In the genomic region with DNA sequence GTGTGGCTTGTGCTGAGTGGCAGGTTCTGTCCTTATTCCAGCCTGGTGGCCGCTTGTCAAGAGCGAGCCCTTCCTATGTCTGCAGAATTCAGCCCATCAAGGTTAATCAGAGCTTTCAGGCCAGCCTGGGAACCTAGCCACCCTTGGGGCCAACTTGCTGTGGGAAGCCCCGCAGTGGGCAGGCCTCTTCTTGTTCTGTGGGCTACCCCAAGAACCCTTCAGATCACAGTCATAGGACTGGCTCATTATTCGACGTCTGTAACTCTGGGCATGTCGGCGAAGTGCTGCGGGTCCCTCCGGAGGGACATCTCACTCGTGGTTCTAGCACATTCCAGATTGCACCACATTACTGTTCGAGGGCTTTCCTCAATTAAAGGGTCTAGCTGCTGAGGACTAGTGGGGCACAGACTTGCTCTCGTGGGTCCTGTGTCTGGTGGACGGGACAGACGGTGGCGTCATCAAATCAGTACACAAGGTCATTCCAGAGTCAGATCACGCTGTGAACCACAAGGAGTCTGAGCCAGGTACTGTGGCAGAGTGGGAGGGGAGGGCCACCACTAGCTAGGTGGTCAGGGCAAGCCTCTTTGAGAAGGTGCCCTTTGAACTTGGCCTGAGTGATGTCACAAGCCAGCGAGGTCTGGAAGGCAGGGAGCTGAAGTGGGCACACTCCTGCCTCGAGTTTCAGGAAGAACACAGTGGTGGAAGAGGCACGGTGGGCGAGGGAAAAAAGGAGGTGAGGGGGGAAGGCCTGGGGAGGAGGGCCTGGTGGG, we compare ENCODE assay signal across 14 cellular contexts. TPM values are rescaled to one million over a fixed set of nuclear protein-coding genes. Genes with fewer than 3 reads are reported as not detected.
DNase-seq lines count a peak whose midpoint lies in the region; ATAC-seq, FAIRE-seq and TF ChIP-seq lines count a peak whose summit lies in the region.
"Had no signal": no experiment of that assay in that cellular context is flagged by ENCODE, and none has a peak within 500 bp of the region (broad histone marks: within the 10 kb centered on the region; RNA-seq: fewer than 3 reads in every experiment).

No MANE protein-coding gene starts in this region.

- H3K36me3 ChIP-seq in BLaER1 treated with 17β-estradiol and CSF1 and Interleukin-3, amounts not matched to agents 10 nM and 100 nM: peaks cover 0 to 6% (median 0%) of the 10 kb centered on the region in 11 experiments; a peak in 1 of 22 replicates
- H3K36me3 ChIP-seq in H1 (ENCODE audit: control insufficient read depth in 2 of 4, insufficient read depth in 4 of 4, low read length in 3 of 4) (no peaks in the 10 kb centered on the region; a peak in 2 of 8 replicates), neuronal stem cell (replicated peaks in 1 of 2; ENCODE audit: control insufficient read depth in 2 of 2, insufficient read depth in 2 of 2, low read length in 2 of 2) (no peaks in the 10 kb centered on the region)

- H2BK12ac ChIP-seq in H1 (ENCODE audit: low read depth, low read length) (peak overlapping the region; percentile 29; the same call in 1 of the 2 replicates), neuronal stem cell (ENCODE audit: low read length) (no peak overlapping the region)

- H3K4ac ChIP-seq in H1 (replicated peaks; ENCODE audit: insufficient read length, low read depth, low read length) (no peak overlapping the region), neuronal stem cell (ENCODE audit: low read length) (no peak overlapping the region)

- H2AK5ac ChIP-seq in H1 (ENCODE audit: low read depth, low read length) (no peak overlapping the region), neuronal stem cell (ENCODE audit: low read depth, low read length) (peak overlapping the region; percentile 40)

- H2BK5ac ChIP-seq in H1 (ENCODE audit: low read depth, low read length) (peak overlapping the region; percentile 55; the same call in 1 of the 2 replicates), neuronal stem cell (ENCODE audit: low read length) (no peak overlapping the region)

- H3K79me1 ChIP-seq in H1 (ENCODE audit: low read depth, low read length): no peaks in the 10 kb centered on the region
- no peaks in the 10 kb centered on the region for H3K79me1 ChIP-seq in neuronal stem cell (ENCODE audit: low read depth, low read length)

- H3K4me3 ChIP-seq in BLaER1 treated with 17β-estradiol and CSF1 and Interleukin-3, amounts not matched to agents 10 nM and 100 nM: no peak overlapping the region
- H3K4me3 ChIP-seq in HL-60 (replicated peaks; ENCODE audit: insufficient read depth, low read length) (no peak overlapping the region), H1 (ENCODE audit: extremely low read depth in 1 of 4, insufficient read depth in 2 of 4, low read depth in 3 of 4, low read length in 4 of 4) (no peak overlapping the region), neuronal stem cell (ENCODE audit: low read length in 2 of 2) (no peak overlapping the region)

- 85% methylated on average over 20 of the region's 20 CpGs; no CpG with 5 or more reads in 1 of the 2 experiments for WGBS in H1 (ENCODE audit: extremely low coverage in 1 of 2, insufficient coverage in 1 of 2, insufficient read length in 1 of 2, insufficient replicate concordance in 2 of 2, low coverage in 1 of 2, low lambda C conversion rate in 2 of 2, missing lambda C conversion rate in 1 of 2), 2 experiments
- WGBS in neuronal stem cell (ENCODE audit: extremely low coverage in 2 of 2, insufficient read length in 2 of 2, insufficient replicate concordance in 1 of 2), 2 donors: no CpG with 5 or more reads among the region's 20 CpGs

- no peaks in the 10 kb centered on the region for H3K23me2 ChIP-seq in H1 (ENCODE audit: low read depth, low read length)

- no peak overlapping the region for H2AFZ ChIP-seq in H1 (ENCODE audit: low read length)
- H2AFZ ChIP-seq in neuronal stem cell (ENCODE audit: low read length): no peak overlapping the region

- H3K18ac ChIP-seq in H1 (ENCODE audit: extremely low read depth, low read length) (peak overlapping the region; percentile 24; the same call in 1 of the 2 replicates), neuronal stem cell (ENCODE audit: low read length) (peak overlapping the region; percentile 17)

- peaks cover 96 to 100% (median 100%) of the 10 kb centered on the region in 10 experiments for H3K4me1 ChIP-seq in BLaER1 treated with 17β-estradiol and CSF1 and Interleukin-3, amounts not matched to agents 10 nM and 100 nM
- H3K4me1 ChIP-seq in H1 (replicated peaks in 1 of 4; ENCODE audit: control insufficient read depth in 3 of 4, insufficient read depth in 4 of 4, low read length in 3 of 4) (peaks cover 0 to 5% (median 3%) of the 10 kb centered on the region in 4 experiments; a peak in 5 of 7 replicates), neuronal stem cell (ENCODE audit: control insufficient read depth in 2 of 2, insufficient read depth in 1 of 2, low read depth in 1 of 2, low read length in 2 of 2) (peaks cover 9 to 18% of the 10 kb centered on the region in 2 donors)

- TF ChIP-seq CTCF in HL-60 (IDR thresholded peaks at IDR 0.05; ENCODE audit: insufficient read depth, low read length) (no peak), H1 (IDR thresholded peaks at IDR 0.05; ENCODE audit: control extremely low read depth in 1 of 3, insufficient read depth in 1 of 3, low read depth in 1 of 3, low read length in 3 of 3) (no peak)

- H4K8ac ChIP-seq in H1 (ENCODE audit: extremely low read depth, insufficient read depth, low read length): no peak overlapping the region
- no peak overlapping the region for H4K8ac ChIP-seq in neuronal stem cell (ENCODE audit: low read depth, low read length)

- H3K27me3 ChIP-seq in BLaER1 treated with 17β-estradiol and CSF1 and Interleukin-3, amounts not matched to agents 10 nM and 100 nM: no peaks in the 10 kb centered on the region
- no peaks in the 10 kb centered on the region for H3K27me3 ChIP-seq in HL-60 (ENCODE audit: insufficient read depth, poor library complexity, severe bottlenecking)
- no peaks in the 10 kb centered on the region for H3K27me3 ChIP-seq in H1 (replicated peaks in 1 of 4; ENCODE audit: control insufficient read depth in 3 of 4, extremely low read depth in 1 of 4, insufficient read depth in 3 of 4, low read length in 3 of 4)
- peaks cover 0 to 9% (median 0%) of the 10 kb centered on the region in 3 experiments for H3K27me3 ChIP-seq in neuronal stem cell (ENCODE audit: control insufficient read depth in 3 of 3, insufficient read depth in 3 of 3, low read depth in 1 of 3, low read length in 3 of 3)

- no peak for TF ChIP-seq RAD21 in H1 (IDR thresholded peaks at IDR 0.05 in 1 of 2, conservative IDR thresholded peaks at IDR 0.05 in 1 of 2; ENCODE audit: low read depth in 2 of 2, low read length in 2 of 2)

- no peak for TF ChIP-seq EP300 in H1 (IDR thresholded peaks at IDR 0.05; ENCODE audit: borderline replicate concordance in 1 of 2, low read depth in 2 of 2, low read length in 2 of 2)

- POLR2A ChIA-PET in H1 (lab: Charles Lee; ENCODE audit: partially characterized antibody): interaction anchor here (0.8 kb wide), 1 partner anchor 9 kb away, joined by 4 read pairs; no protein-coding TSS in a partner anchor

- TF ChIP-seq POLR2A in H1 (IDR thresholded peaks at IDR 0.05; ENCODE audit: control extremely low read depth in 1 of 2, low read depth in 2 of 2, low read length in 2 of 2): no peak; a peak in 1 of 3 replicates

- H3K14ac ChIP-seq in H1 (ENCODE audit: insufficient read length) (no peak overlapping the region), neuronal stem cell (ENCODE audit: low read length) (no peak overlapping the region)

- H4K5ac ChIP-seq in H1 (ENCODE audit: insufficient read length, low read depth, low read length): no peak overlapping the region

- H4K91ac ChIP-seq in H1 (replicated peaks; ENCODE audit: insufficient read length, low read length) (no peak overlapping the region), neuronal stem cell (ENCODE audit: low read depth, low read length, poor library complexity) (no peak overlapping the region)

- H3K9ac ChIP-seq in BLaER1 treated with 17β-estradiol and CSF1 and Interleukin-3, amounts not matched to agents 10 nM and 100 nM: peak overlapping the region; percentile 30 to 90 (median 65); a peak in 19 of 22 replicates
- H3K9ac ChIP-seq in H1 (replicated peaks in 1 of 4; ENCODE audit: extremely low read depth in 1 of 4, low read depth in 3 of 4, low read length in 3 of 4) (0 out of 7 replicates have a peak overlapping the region, but pooled peaks of 1 of the 4 experiments have one; percentile 2), neuronal stem cell (ENCODE audit: low read depth, low read length, poor library complexity) (no peak overlapping the region)

- DNase-seq in HL-60 (ENCODE audit: low read depth in 1 of 2, low spot score in 1 of 2) (no peak), H1 (ENCODE audit: low read depth in 1 of 2, low spot score in 2 of 2) (no peak), neuronal stem cell (ENCODE audit: low spot score) (no peak), substantia nigra (lab: John Stamatoyannopoulos, UW) (no peak)
- DNase-seq: activated effector memory CD4-positive, alpha-beta T cell treated with Interleukin-2 at 50 U/mL for 16 hours; COR-L47; NCI-H1436 treated with DMSO at 0.1 percent for 48 hours; stimulated activated CD4-positive, alpha-beta T cell treated with anti-CD3 and anti-CD28 coated beads, Interleukin-2, amount 100 ng/mL, for 48 hours had no signal

- no peak for FAIRE-seq in H1 (lab: Jason Lieb, UNC)
- FAIRE-seq: TTC549 had no signal

- peak overlapping the region; percentile 65 to 98 (median 85); a peak in 21 of 22 replicates for H3K27ac ChIP-seq in BLaER1 treated with 17β-estradiol and CSF1 and Interleukin-3, amounts not matched to agents 10 nM and 100 nM
- H3K27ac ChIP-seq in HL-60 (replicated peaks) (peak overlapping the region; percentile 39), H1 (ENCODE audit: low read depth, low read length) (no peak overlapping the region), neuronal stem cell (replicated peaks; ENCODE audit: low read length) (no peak overlapping the region), substantia nigra (ENCODE audit: low read depth, low read length, poor library complexity, severe bottlenecking) (no peak overlapping the region)

- peak overlapping the region; percentile 73 to 92 (median 88) for H3K4me2 ChIP-seq in BLaER1 treated with 17β-estradiol and CSF1 and Interleukin-3, amounts not matched to agents 10 nM and 100 nM
- H3K4me2 ChIP-seq in H1 (ENCODE audit: insufficient read depth in 1 of 2, low read depth in 2 of 2, low read length in 2 of 2) (no peak overlapping the region), neuronal stem cell (ENCODE audit: insufficient read depth, low read length, poor library complexity, severe bottlenecking) (no peak overlapping the region)

- peaks cover 5 to 12% (median 10%) of the 10 kb centered on the region in 11 experiments; a peak in 18 of 22 replicates for H3K9me3 ChIP-seq in BLaER1 treated with 17β-estradiol and CSF1 and Interleukin-3, amounts not matched to agents 10 nM and 100 nM (replicated peaks in 1 of 11)
- H3K9me3 ChIP-seq in H1 (ENCODE audit: insufficient read depth in 2 of 2, low read depth in 1 of 2, low read length in 1 of 2) (no peaks in the 10 kb centered on the region; a peak in 1 of 4 replicates), neuronal stem cell (replicated peaks in 1 of 2; ENCODE audit: control insufficient read depth in 2 of 2, insufficient read depth in 1 of 2, low read depth in 1 of 2, low read length in 2 of 2) (peaks cover 0 to 4% of the 10 kb centered on the region in 2 donors)

- ATAC-seq in GM19035 (IDR thresholded peaks at IDR 0.05; ENCODE audit: unreplicated experiment): no peak
- ATAC-seq in HG03159 (IDR thresholded peaks at IDR 0.05; ENCODE audit: unreplicated experiment): no peak
- no peak for ATAC-seq in GM21526 (IDR thresholded peaks at IDR 0.05; ENCODE audit: low FRiP score, unreplicated experiment)

- H2BK120ac ChIP-seq in H1 (replicated peaks; ENCODE audit: low read depth, low read length): no peak overlapping the region
- no peak overlapping the region for H2BK120ac ChIP-seq in neuronal stem cell (ENCODE audit: low read depth, low read length)

- no peaks in the 10 kb centered on the region for H4K20me1 ChIP-seq in BLaER1 treated with 17β-estradiol and CSF1 and Interleukin-3, amounts not matched to agents 10 nM and 100 nM
- peaks cover 0 to 2% of the 10 kb centered on the region in 2 experiments for H4K20me1 ChIP-seq in H1 (replicated peaks in 1 of 2; ENCODE audit: control insufficient read depth in 1 of 2, insufficient read depth in 2 of 2, low read length in 2 of 2)

- CTCF ChIA-PET in H1 (lab: Charles Lee; ENCODE audit: partially characterized antibody): interaction anchor here (0.6 to 9.2 kb wide), 7 partner anchors 16 to 130 kb away, joined by 3 to 79 read pairs (median 4); no protein-coding TSS in a partner anchor

- no peak overlapping the region for H2BK20ac ChIP-seq in H1 (ENCODE audit: low read length)

- H3K79me2 ChIP-seq in H1 (ENCODE audit: control insufficient read depth in 1 of 2, insufficient read depth in 2 of 2, low read length in 2 of 2): no peaks in the 10 kb centered on the region

- no peak overlapping the region for H3K23ac ChIP-seq in H1 (ENCODE audit: insufficient read length)
- peak overlapping the region; percentile 70 for H3K23ac ChIP-seq in neuronal stem cell (ENCODE audit: low read depth, low read length, poor library complexity)

- H2BK15ac ChIP-seq in H1 (ENCODE audit: low read length) (0 out of 2 replicates have a peak overlapping the region, but pooled peaks have one; percentile 31), neuronal stem cell (ENCODE audit: low read length) (no peak overlapping the region)

- no peak overlapping the region for H3K56ac ChIP-seq in H1 (replicated peaks; ENCODE audit: insufficient read length, low read depth, low read length)

RNA-seq across cellular contexts. Expression of a gene that starts 20.3 kb away (rescaled TPM):
- total RNA-seq in H1 (2021; fragmentation: NEBNext Ultra II Directional; extraction: Animal tissue kit (Norgen Biotek cat#: 25700)): 2.8 and 2.9 TPM in 2 replicates
- 1.7 and 2.4 TPM in 2 replicates for polyA plus RNA-seq in H1 (2011; rRNA removed)
- polyA plus RNA-seq in H1 (2011; cell fraction: cytosol; rRNA removed): 1.8 TPM
- 2.5 TPM for polyA plus RNA-seq in H1 (2011; cell fraction: nucleus; rRNA removed)
- polyA plus RNA-seq in H1 (2012, experiment 1 of 2): 1.3 to 2.6 TPM (median 2.1 TPM) in 4 replicates
- polyA plus RNA-seq in H1 (2012, experiment 2 of 2): 1.3 TPM
- polyA plus RNA-seq in H1 (2013, experiment 1 of 2): 2.9 TPM
- polyA plus RNA-seq in H1 (2013, experiment 2 of 2): 3.5 TPM
- polyA minus RNA-seq in H1 (2011; rRNA and poly(A)+ RNA removed): 1.1 and 1.5 TPM in 2 replicates
- polyA minus RNA-seq in H1 (2011; cell fraction: cytosol; rRNA and poly(A)+ RNA removed): 0.88 TPM
- 0.90 TPM for polyA minus RNA-seq in H1 (2011; cell fraction: nucleus; rRNA and poly(A)+ RNA removed)
- 0.73 TPM for polyA plus RNA-seq in neuronal stem cell (2013, experiment 1 of 2)
- polyA plus RNA-seq in neuronal stem cell (2013, experiment 2 of 2): 0.68 TPM
- polyA plus RNA-seq: neural cell had no signal

Comparison
In these comparisons a context has a peak if more than half of its experiments do, and no peak if none do; other contexts are left out.
1. H3K27ac ChIP-seq: peak in BLaER1 treated with 17β-estradiol and CSF1 and Interleukin-3, amounts not matched to agents 10 nM and 100 nM (11 of 11) and HL-60 (single experiment); none in H1 (single experiment), neuronal stem cell (single experiment) and substantia nigra (single experiment).
2. H3K4me2 ChIP-seq: peak in BLaER1 treated with 17β-estradiol and CSF1 and Interleukin-3, amounts not matched to agents 10 nM and 100 nM (11 of 11); none in H1 (0 of 2) and neuronal stem cell (single experiment).